In genomic region chr10:78763651-78764395, GRCh38 we compare ENCODE assay signal across 9 cellular contexts.
A peak's percentile ranks its signal among the peaks of the same experiment; 100 is the strongest.
DNase-seq lines count a peak whose midpoint lies in the region; ATAC-seq and TF ChIP-seq lines count a peak whose summit lies in the region.
"Had no signal": no experiment of that assay in that cellular context is flagged by ENCODE, and none has a peak within 500 bp of the region (broad histone marks: within the 10 kb centered on the region; RNA-seq: fewer than 3 reads in every experiment).

No MANE protein-coding gene starts in this region.

- DNase-seq in activated T-cell treated with anti-CD3 and anti-CD28 coated beads for 48 hours (ENCODE audit: low read depth) (peak; percentile 53), upper lobe of right lung (peak; percentile 58), kidney glomerular epithelial cell (lab: John Stamatoyannopoulos, UW) (no peak), GOT3 (lab: John Stamatoyannopoulos, UW) (no peak), NCI-H1436 treated with DMSO at 0.1 percent for 48 hours (lab: John Stamatoyannopoulos, UW) (no peak)
- DNase-seq in activated T-cell treated with anti-CD3 and anti-CD28 coated beads, Interleukin-2, amount 50 U/mL, for 1 hour, result no peak
- no peak for DNase-seq in activated T-helper 2 cell treated with anti-CD3 and anti-CD28 coated beads, Interferon-gamma antibody, Interleukin-2, Interleukin-4, amounts not matched to agents 10 μg/mL and 5 μg/mL and 100 μg/mL, durations not matched to agents 14 hours and 24 hours and 36 hours (ENCODE audit: low spot score)
- DNase-seq: IMR-90 had no signal

- no peaks in the 10 kb centered on the region for H3K36me3 Mint-ChIP-seq in activated T-helper 2 cell treated with anti-CD3 and anti-CD28 coated beads, Interferon-gamma antibody, Interleukin-2, Interleukin-4, amounts not matched to agents 10 μg/mL and 5 μg/mL and 100 μg/mL, durations not matched to agents 14 hours and 24 hours and 36 hours (ENCODE audit: low read depth)
- H3K36me3 Mint-ChIP-seq in nephron (ENCODE audit: low read depth), result no peaks in the 10 kb centered on the region

- no peaks in the 10 kb centered on the region for H3K9me3 ChIP-seq in upper lobe of right lung

- peak overlapping the region; percentile 89 for H3K27ac Mint-ChIP-seq in activated T-helper 2 cell treated with anti-CD3 and anti-CD28 coated beads, Interferon-gamma antibody, Interleukin-2, Interleukin-4, amounts not matched to agents 10 μg/mL and 5 μg/mL and 100 μg/mL, durations not matched to agents 14 hours and 24 hours and 36 hours
- peak overlapping the region; percentile 49 to 84 (median 65) for H3K27ac Mint-ChIP-seq in nephron

- no peaks in the 10 kb centered on the region for H3K27me3 Mint-ChIP-seq in activated T-helper 2 cell treated with anti-CD3 and anti-CD28 coated beads, Interferon-gamma antibody, Interleukin-2, Interleukin-4, amounts not matched to agents 10 μg/mL and 5 μg/mL and 100 μg/mL, durations not matched to agents 14 hours and 24 hours and 36 hours (ENCODE audit: low read depth)
- peaks cover 22% of the 10 kb centered on the region for H3K27me3 Mint-ChIP-seq in nephron (ENCODE audit: low read depth)

- no peak for ATAC-seq in upper lobe of right lung

- TF ChIP-seq CTCF in nephron (IDR thresholded peaks at IDR 0.05; ENCODE audit: unreplicated experiment in 3 of 3), result no peak
- TF ChIP-seq CTCF in upper lobe of right lung (IDR thresholded peaks at IDR 0.05), result no peak

- no peak overlapping the region for H3K4me3 ChIP-seq in upper lobe of right lung

- H3K9me3 Mint-ChIP-seq in activated T-helper 2 cell treated with anti-CD3 and anti-CD28 coated beads, Interferon-gamma antibody, Interleukin-2, Interleukin-4, amounts not matched to agents 10 μg/mL and 5 μg/mL and 100 μg/mL, durations not matched to agents 14 hours and 24 hours and 36 hours, result no peaks in the 10 kb centered on the region
- H3K9me3 Mint-ChIP-seq in nephron, result no peaks in the 10 kb centered on the region

- intact Hi-C loops in activated T-helper 2 cell treated with anti-CD3 and anti-CD28 coated beads, Interferon-gamma antibody, Interleukin-2, Interleukin-4, amounts not matched to agents 10 μg/mL and 5 μg/mL and 100 μg/mL, durations not matched to agents 14 hours and 24 hours and 36 hours (cut with micrococcal nuclease), result loop anchor here (1.0 to 5.0 kb wide), 2 partner anchors 185 to 208 kb away; no protein-coding TSS in a partner anchor
- intact Hi-C loops in upper lobe of right lung (cut with DNase I), result no loop called here

- H3K4me1 ChIP-seq in upper lobe of right lung, result no peaks in the 10 kb centered on the region

- no peaks in the 10 kb centered on the region for H3K36me3 ChIP-seq in upper lobe of right lung

- no peak overlapping the region for H3K27ac ChIP-seq in upper lobe of right lung

- H3K27me3 ChIP-seq in upper lobe of right lung, result no peaks in the 10 kb centered on the region

- peaks cover 15% of the 10 kb centered on the region for H3K4me1 Mint-ChIP-seq in activated T-helper 2 cell treated with anti-CD3 and anti-CD28 coated beads, Interferon-gamma antibody, Interleukin-2, Interleukin-4, amounts not matched to agents 10 μg/mL and 5 μg/mL and 100 μg/mL, durations not matched to agents 14 hours and 24 hours and 36 hours (ENCODE audit: low read depth)
- H3K4me1 Mint-ChIP-seq in nephron, result peaks cover 72% of the 10 kb centered on the region

- no peak overlapping the region for H3K4me3 Mint-ChIP-seq in activated T-helper 2 cell treated with anti-CD3 and anti-CD28 coated beads, Interferon-gamma antibody, Interleukin-2, Interleukin-4, amounts not matched to agents 10 μg/mL and 5 μg/mL and 100 μg/mL, durations not matched to agents 14 hours and 24 hours and 36 hours (ENCODE audit: low read depth)
- H3K4me3 Mint-ChIP-seq in nephron, result no peak overlapping the region

Comparison
In these comparisons a context has a peak if more than half of its experiments do, and no peak if none do; other contexts are left out.
1. DNase-seq: peak in activated T-cell treated with anti-CD3 and anti-CD28 coated beads for 48 hours (single experiment) and upper lobe of right lung (single experiment); none in activated T-cell treated with anti-CD3 and anti-CD28 coated beads, Interleukin-2, amount 50 U/mL, for 1 hour (single experiment), activated T-helper 2 cell treated with anti-CD3 and anti-CD28 coated beads, Interferon-gamma antibody, Interleukin-2, Interleukin-4, amounts not matched to agents 10 μg/mL and 5 μg/mL and 100 μg/mL, durations not matched to agents 14 hours and 24 hours and 36 hours (single experiment), kidney glomerular epithelial cell (single experiment), GOT3 (single experiment) and NCI-H1436 treated with DMSO at 0.1 percent for 48 hours (single experiment).